ENCODE assay signal across 9 cellular contexts in genomic region chr10:72334832-72335393, GRCh38. TPM values are rescaled to one million over a fixed set of nuclear protein-coding genes. Genes with fewer than 3 reads are reported as not detected.
DNase-seq lines count a peak whose midpoint lies in the region; ATAC-seq lines count a peak whose summit lies in the region.
"Had no signal": no experiment of that assay in that cellular context is flagged by ENCODE, and none has a peak within 500 bp of the region (broad histone marks: within the 10 kb centered on the region; RNA-seq: fewer than 3 reads in every experiment).

No MANE protein-coding gene starts in this region.

- no peaks in the 10 kb centered on the region for H3K27me3 ChIP-seq in effector memory CD4-positive, alpha-beta T cell (replicated peaks; ENCODE audit: control insufficient read depth, insufficient read depth, low read length, poor library complexity, severe bottlenecking)
- H3K27me3 ChIP-seq in muscle layer of colon (ENCODE audit: control insufficient read depth in 1 of 2, insufficient read depth in 2 of 2, low read length in 2 of 2) = no peaks in the 10 kb centered on the region

- CTCF ChIA-PET in activated CD4-positive, alpha-beta memory T cell treated with anti-CD3 and anti-CD28 coated beads, Interleukin-2, amount 10 ng/mL, durations not matched to agents 7 days and 5 days (lab: Charles Lee) = interaction anchor here (0.7 to 5.1 kb wide), 24 partner anchors 8 to 286 kb away, joined by 3 to 89 read pairs (median 8); partner anchors contain the start of genes ANAPC16, ASCC1, DDIT4 and SPOCK2

- H3K36me3 Mint-ChIP-seq in activated CD4-positive, alpha-beta memory T cell treated with anti-CD3 and anti-CD28 coated beads, Interleukin-2, amount 10 ng/mL, durations not matched to agents 7 days and 5 days (ENCODE audit: low read depth) = peaks cover 40% of the 10 kb centered on the region

- H3K4me3 Mint-ChIP-seq in activated CD4-positive, alpha-beta memory T cell treated with anti-CD3 and anti-CD28 coated beads, Interleukin-2, amount 10 ng/mL, durations not matched to agents 7 days and 5 days = peak overlapping the region; percentile 53

- H3K9me3 Mint-ChIP-seq in activated CD4-positive, alpha-beta memory T cell treated with anti-CD3 and anti-CD28 coated beads, Interleukin-2, amount 10 ng/mL, durations not matched to agents 7 days and 5 days = no peaks in the 10 kb centered on the region

- H3K9me3 ChIP-seq in effector memory CD4-positive, alpha-beta T cell (ENCODE audit: control insufficient read depth, low read length) = no peaks in the 10 kb centered on the region
- no peaks in the 10 kb centered on the region for H3K9me3 ChIP-seq in muscle layer of colon (ENCODE audit: low read length)

- POLR2A ChIA-PET in activated CD4-positive, alpha-beta memory T cell treated with anti-CD3 and anti-CD28 coated beads, Interleukin-2, amount 10 ng/mL, durations not matched to agents 7 days and 5 days (lab: Charles Lee) = interaction anchor here (0.9 to 12.9 kb wide), 25 partner anchors 9 to 275 kb away, joined by 3 to 225 read pairs (median 5); partner anchors contain the start of genes ANAPC16, ASCC1, DDIT4 and SPOCK2

- H3K27ac Mint-ChIP-seq in activated CD4-positive, alpha-beta memory T cell treated with anti-CD3 and anti-CD28 coated beads, Interleukin-2, amount 10 ng/mL, durations not matched to agents 7 days and 5 days = peak overlapping the region; percentile 88

- peaks cover 78% of the 10 kb centered on the region for H3K4me1 Mint-ChIP-seq in activated CD4-positive, alpha-beta memory T cell treated with anti-CD3 and anti-CD28 coated beads, Interleukin-2, amount 10 ng/mL, durations not matched to agents 7 days and 5 days

- H3K27me3 Mint-ChIP-seq in activated CD4-positive, alpha-beta memory T cell treated with anti-CD3 and anti-CD28 coated beads, Interleukin-2, amount 10 ng/mL, durations not matched to agents 7 days and 5 days = no peaks in the 10 kb centered on the region

- peak; percentile 76 for ATAC-seq in GM21529 (IDR thresholded peaks at IDR 0.05; ENCODE audit: unreplicated experiment)

- H3K4me3 ChIP-seq in effector memory CD4-positive, alpha-beta T cell (ENCODE audit: insufficient read depth, low read depth, low read length, poor library complexity, severe bottlenecking) = peak overlapping the region; percentile 9
- H3K4me3 ChIP-seq in muscle layer of colon (ENCODE audit: low read depth in 1 of 2, low read length in 2 of 2) = no peak overlapping the region
- H3K4me3 ChIP-seq: PC-9 had no signal

- no peak overlapping the region for H3K9ac ChIP-seq in muscle layer of colon (ENCODE audit: low read length)

- DNase-seq in DMS 273 (lab: John Stamatoyannopoulos, UW; ENCODE audit: unreplicated experiment) (peak; percentile 72), LHCN-M2 (ENCODE audit: low read depth) (peak; percentile 100), NCI-H748 treated with DMSO at 0.1 percent for 48 hours (lab: John Stamatoyannopoulos, UW) (no peak)
- peak; percentile 96 for DNase-seq in activated CD4-positive, alpha-beta memory T cell treated with anti-CD3 and anti-CD28 coated beads, Interleukin-2, amount 10 ng/mL, durations not matched to agents 7 days and 5 days
- peak; percentile 81 to 91 (median 89) for DNase-seq in effector memory CD4-positive, alpha-beta T cell
- DNase-seq in stimulated activated naive CD4-positive, alpha-beta T cell (lab: John Stamatoyannopoulos, UW) = peak; percentile 64 to 91 (median 78)

- peak overlapping the region; percentile 79 for H3K27ac ChIP-seq in effector memory CD4-positive, alpha-beta T cell (ENCODE audit: insufficient read depth, low read length, poor library complexity, severe bottlenecking)
- peak overlapping the region; percentile 56 for H3K27ac ChIP-seq in muscle layer of colon (ENCODE audit: low read depth, low read length)
- H3K27ac ChIP-seq: PC-9 had no signal

- peaks cover 70% of the 10 kb centered on the region for H3K4me1 ChIP-seq in effector memory CD4-positive, alpha-beta T cell (ENCODE audit: control insufficient read depth, insufficient read depth, low read length, poor library complexity, severe bottlenecking)
- H3K4me1 ChIP-seq in muscle layer of colon (ENCODE audit: insufficient read depth, low read length) = peaks cover 46% of the 10 kb centered on the region

- H3K36me3 ChIP-seq in effector memory CD4-positive, alpha-beta T cell (ENCODE audit: control insufficient read depth, insufficient read depth, low read length) = peaks cover 13% of the 10 kb centered on the region
- H3K36me3 ChIP-seq in muscle layer of colon (ENCODE audit: insufficient read depth, low read length) = peaks cover 35% of the 10 kb centered on the region

RNA-seq across cellular contexts. Expression of gene DNAJB12, which starts 19.8 kb away (rescaled TPM):
- 74.8 and 87.5 TPM in 2 replicates for total RNA-seq in LHCN-M2 (2014; rRNA removed)
- 51.5 TPM for polyA plus RNA-seq in LHCN-M2 (2012)
- total RNA-seq in activated CD4-positive, alpha-beta memory T cell treated with anti-CD3 and anti-CD28 coated beads, Interleukin-2, amount 10 ng/mL, durations not matched to agents 7 days and 5 days = 10 to 100 TPM; 23.8 to 26.7 TPM
